19 cellular contexts compared by ENCODE assay signal in genomic region chr5:132392411-132392810, GRCh38.
"Had no signal": no experiment of that assay in that cellular context is flagged by ENCODE, and none has a peak within 500 bp of the region (broad histone marks: within the 10 kb centered on the region; RNA-seq: fewer than 3 reads in every experiment).

No MANE protein-coding gene starts in this region.

- H3K27me3 ChIP-seq: brain microvascular endothelial cell, Peyer's patch, SJCRH30 had no signal

- H3K27me3 Mint-ChIP-seq: activated CD8-positive, alpha-beta T cell treated with anti-CD3 and anti-CD28 coated beads for 36 hours had no signal

- H3K4me3 ChIP-seq: Peyer's patch, SJCRH30 had no signal

- DNase-seq: activated CD4-positive, alpha-beta T cell treated with anti-CD3 and anti-CD28 coated beads for 4 hours; activated CD8-positive, alpha-beta memory T cell treated with anti-CD3 and anti-CD28 coated beads, Interleukin-2, amount 50 U/mL, for 4 hours; activated CD8-positive, alpha-beta T cell treated with anti-CD3 and anti-CD28 coated beads for 36 hours; activated naive CD4-positive, alpha-beta T cell; activated T-cell treated with anti-CD3 and anti-CD28 coated beads, Interleukin-2, amount 50 U/mL, for 72 hours; brain microvascular endothelial cell; cerebellar nuclear complex; Karpas-422; MM.1S; NCI-H1105; NCI-H1436; NCI-H1694 treated with DMSO at 0.1 percent for 48 hours; NCI-H2029 treated with DMSO at 0.1 percent for 48 hours; Right ventricle myocardium superior; SJCRH30; SK-N-SH; T-helper 1 cell had no signal

- H3K27ac ChIP-seq: brain microvascular endothelial cell, Peyer's patch, SJCRH30 had no signal

- ATAC-seq: activated CD4-positive, CD25-positive, alpha-beta regulatory T cell treated with anti-CD3 and anti-CD28 coated beads, Interleukin-2, amount 50 U/mL, for 24 hours had no signal

- H3K9me3 ChIP-seq: Peyer's patch, SJCRH30, SK-N-SH had no signal

- H3K9me3 Mint-ChIP-seq: activated CD8-positive, alpha-beta T cell treated with anti-CD3 and anti-CD28 coated beads for 36 hours; activated T-cell treated with anti-CD3 and anti-CD28 coated beads, Interleukin-2, amount 50 U/mL, for 72 hours had no signal

- H3K4me2 ChIP-seq: SK-N-SH had no signal

- H3K9ac ChIP-seq: SK-N-SH had no signal

- H3K4me3 Mint-ChIP-seq: activated CD8-positive, alpha-beta T cell treated with anti-CD3 and anti-CD28 coated beads for 36 hours; activated T-cell treated with anti-CD3 and anti-CD28 coated beads, Interleukin-2, amount 50 U/mL, for 72 hours had no signal

- H3K36me3 ChIP-seq: brain microvascular endothelial cell, SJCRH30 had no signal

- H3K27ac Mint-ChIP-seq: activated CD8-positive, alpha-beta T cell treated with anti-CD3 and anti-CD28 coated beads for 36 hours; activated T-cell treated with anti-CD3 and anti-CD28 coated beads, Interleukin-2, amount 50 U/mL, for 72 hours had no signal
